13 cellular contexts compared by ENCODE assay signal in genomic region chr7:76485822-76486601, GRCh38. TPM values are rescaled to one million over a fixed set of nuclear protein-coding genes. Genes with fewer than 3 reads are reported as not detected.
DNase-seq lines count a peak whose midpoint lies in the region; ATAC-seq and TF ChIP-seq lines count a peak whose summit lies in the region.
"Not testable (repeated sequence)": the region's sequence is repeated elsewhere in the genome, so short reads cannot be mapped to it uniquely, and the experiment has no call there.
"Had no signal": no experiment of that assay in that cellular context is flagged by ENCODE, and none has a peak within 500 bp of the region (broad histone marks: within the 10 kb centered on the region; RNA-seq: fewer than 3 reads in every experiment).

No MANE protein-coding gene starts in this region.

- H3K9me3 Mint-ChIP-seq in CD8-positive, alpha-beta T cell; central memory CD8-positive, alpha-beta T cell; naive thymus-derived CD8-positive, alpha-beta T cell: not testable (repeated sequence)

- peaks cover 18% of the 10 kb centered on the region for H3K36me3 Mint-ChIP-seq in CD8-positive, alpha-beta T cell
- peaks cover 12% of the 10 kb centered on the region for H3K36me3 Mint-ChIP-seq in central memory CD8-positive, alpha-beta T cell (ENCODE audit: insufficient read depth)
- H3K36me3 Mint-ChIP-seq in naive thymus-derived CD8-positive, alpha-beta T cell: peaks cover 0 to 20% (median 4%) of the 10 kb centered on the region in 3 donors

- not testable (repeated sequence) for H3F3A ChIP-seq in SU-DHL-6 (ENCODE audit: insufficient read depth)

- H2AFZ ChIP-seq in SU-DHL-6 (ENCODE audit: low read depth, low read length, severe bottlenecking): not testable (repeated sequence)

- H3K27ac Mint-ChIP-seq in CD8-positive, alpha-beta T cell; central memory CD8-positive, alpha-beta T cell (ENCODE audit: low read depth): not testable (repeated sequence)
- H3K27ac Mint-ChIP-seq in naive thymus-derived CD8-positive, alpha-beta T cell: peak overlapping the region in 2 of 10 donors; percentile 79 to 91

- not testable (repeated sequence) for H3K36me3 ChIP-seq in CD8-positive, alpha-beta T cell (ENCODE audit: insufficient read depth, low read length); SU-DHL-6 (ENCODE audit: low read length)

- not testable (repeated sequence) for H3K27ac ChIP-seq in CD8-positive, alpha-beta T cell (ENCODE audit: low read depth, low read length)
- 0 out of 2 replicates have a peak overlapping the region, but pooled peaks have one; percentile 40 for H3K27ac ChIP-seq in SU-DHL-6 (ENCODE audit: low read depth, low read length)

- intact Hi-C loops in CD8-positive, alpha-beta T cell (cut with DNase I, micrococcal nuclease): not testable (repeated sequence)

- not testable (repeated sequence) for H3K4me1 ChIP-seq in CD8-positive, alpha-beta T cell (ENCODE audit: insufficient read depth, low read length)

- not testable (repeated sequence) for H3K9me2 ChIP-seq in SU-DHL-6 (replicated peaks; ENCODE audit: insufficient read depth, low read length)

- not testable (repeated sequence) for H3K27me3 Mint-ChIP-seq in CD8-positive, alpha-beta T cell (ENCODE audit: low read depth); central memory CD8-positive, alpha-beta T cell; naive thymus-derived CD8-positive, alpha-beta T cell

- CTCF ChIA-PET in CD8-positive, alpha-beta T cell (lab: Charles Lee): not testable (repeated sequence)

- H3K79me2 ChIP-seq in SU-DHL-6 (ENCODE audit: insufficient read depth, low read length): not testable (repeated sequence)

- not testable (repeated sequence) for TF ChIP-seq CTCF in CD8-positive, alpha-beta T cell (IDR thresholded peaks at IDR 0.05); SU-DHL-6 (IDR thresholded peaks at IDR 0.05; ENCODE audit: insufficient read depth, low read length, poor library complexity, severe bottlenecking)

- not testable (repeated sequence) for H3K9me3 ChIP-seq in CD8-positive, alpha-beta T cell (ENCODE audit: low read length); SU-DHL-6 (ENCODE audit: insufficient read depth, low read length)

- not testable (repeated sequence) for H3K4me2 ChIP-seq in SU-DHL-6 (ENCODE audit: low read depth, low read length, poor library complexity, severe bottlenecking)

- not testable (repeated sequence) for H3K27me3 ChIP-seq in CD8-positive, alpha-beta T cell (ENCODE audit: insufficient read depth, low read length); SU-DHL-6 (ENCODE audit: low read length)

- DNase-seq in CD8-positive, alpha-beta T cell; central memory CD8-positive, alpha-beta T cell (ENCODE audit: low spot score in 2 of 2): not testable (repeated sequence)
- peak in 1 of 10 donors; percentile 24 for DNase-seq in naive thymus-derived CD8-positive, alpha-beta T cell

- H4K20me1 ChIP-seq in SU-DHL-6 (ENCODE audit: low read depth, low read length): not testable (repeated sequence)

- POLR2A ChIA-PET in CD8-positive, alpha-beta T cell (lab: Charles Lee): not testable (repeated sequence)
- POLR2A ChIA-PET in naive thymus-derived CD8-positive, alpha-beta T cell (lab: Charles Lee): interaction anchor here (0.6 kb wide), 1 partner anchor 92 kb away, joined by 3 read pairs; no protein-coding TSS in a partner anchor

- H3K4me3 ChIP-seq in CD8-positive, alpha-beta T cell (ENCODE audit: low read depth, low read length); SU-DHL-6 (ENCODE audit: insufficient read depth, low read length, poor library complexity, severe bottlenecking): not testable (repeated sequence)

- H3K4me3 Mint-ChIP-seq in CD8-positive, alpha-beta T cell; central memory CD8-positive, alpha-beta T cell: not testable (repeated sequence)
- H3K4me3 Mint-ChIP-seq in naive thymus-derived CD8-positive, alpha-beta T cell: peak overlapping the region in 1 of 10 donors; percentile 45

- not testable (repeated sequence) for H3K4me1 Mint-ChIP-seq in CD8-positive, alpha-beta T cell (ENCODE audit: low read depth); central memory CD8-positive, alpha-beta T cell; naive thymus-derived CD8-positive, alpha-beta T cell

- ATAC-seq in CD8-positive, alpha-beta T cell: peak; percentile 28
- peak; percentile 17 for ATAC-seq in GM19351 (IDR thresholded peaks at IDR 0.05; ENCODE audit: unreplicated experiment)
- ATAC-seq in GM21529 (IDR thresholded peaks at IDR 0.05; ENCODE audit: unreplicated experiment): peak; percentile 10
- ATAC-seq in HG02884 (IDR thresholded peaks at IDR 0.05; ENCODE audit: unreplicated experiment): peak; percentile 6
- peak; percentile 23 for ATAC-seq in HG03354 (IDR thresholded peaks at IDR 0.05; ENCODE audit: poor library complexity, severe bottlenecking, unreplicated experiment)
- ATAC-seq in central memory CD8-positive, alpha-beta T cell (replicated peaks; ENCODE audit: extremely low read depth, poor library complexity, severe bottlenecking): peak; percentile 7
- ATAC-seq in naive thymus-derived CD8-positive, alpha-beta T cell: peak; percentile 29 to 43

- not testable (repeated sequence) for H3K9ac ChIP-seq in SU-DHL-6 (ENCODE audit: low read length)

RNA-seq across cellular contexts. Expression of gene UPK3B, which starts 24.3 kb away (rescaled TPM):
- total RNA-seq in CD8-positive, alpha-beta T cell: 1 to 10 TPM; 1.7 to 2.4 TPM
- total RNA-seq in naive thymus-derived CD8-positive, alpha-beta T cell: 1 to 10 TPM; 7.3 to 8.4 TPM
- polyA plus RNA-seq in naive thymus-derived CD8-positive, alpha-beta T cell: not detected
- total RNA-seq: occipital lobe had no signal

RNA-seq across cellular contexts. Expression of gene DTX2, which starts 24.5 kb away (rescaled TPM):
- 10 to 100 TPM; 17.4 to 18.9 TPM for total RNA-seq in CD8-positive, alpha-beta T cell
- total RNA-seq in naive thymus-derived CD8-positive, alpha-beta T cell: 10 to 100 TPM; 39.0 to 43.7 TPM
- 10 to 100 TPM in 2 of 3 donors, 1 to 10 TPM in 1; 6.6 to 13.5 (median 12.7) TPM for polyA plus RNA-seq in naive thymus-derived CD8-positive, alpha-beta T cell

RNA-seq across cellular contexts. Expression of gene SPDYE16, which starts 57.1 kb away (rescaled TPM):
- under 1 TPM in 1 of 2 experiments, not detected in 1; 0.25 TPM for total RNA-seq in CD8-positive, alpha-beta T cell
- total RNA-seq in naive thymus-derived CD8-positive, alpha-beta T cell: under 1 TPM; 0.26 to 0.69 TPM
- not detected for polyA plus RNA-seq in naive thymus-derived CD8-positive, alpha-beta T cell
- total RNA-seq: activated B cell treated with CpG ODN at 0.5 μM for 24 hours, LHCN-M2, occipital lobe, urinary bladder had no signal
- polyA plus RNA-seq: A549 had no signal
